In the genomic region with DNA sequence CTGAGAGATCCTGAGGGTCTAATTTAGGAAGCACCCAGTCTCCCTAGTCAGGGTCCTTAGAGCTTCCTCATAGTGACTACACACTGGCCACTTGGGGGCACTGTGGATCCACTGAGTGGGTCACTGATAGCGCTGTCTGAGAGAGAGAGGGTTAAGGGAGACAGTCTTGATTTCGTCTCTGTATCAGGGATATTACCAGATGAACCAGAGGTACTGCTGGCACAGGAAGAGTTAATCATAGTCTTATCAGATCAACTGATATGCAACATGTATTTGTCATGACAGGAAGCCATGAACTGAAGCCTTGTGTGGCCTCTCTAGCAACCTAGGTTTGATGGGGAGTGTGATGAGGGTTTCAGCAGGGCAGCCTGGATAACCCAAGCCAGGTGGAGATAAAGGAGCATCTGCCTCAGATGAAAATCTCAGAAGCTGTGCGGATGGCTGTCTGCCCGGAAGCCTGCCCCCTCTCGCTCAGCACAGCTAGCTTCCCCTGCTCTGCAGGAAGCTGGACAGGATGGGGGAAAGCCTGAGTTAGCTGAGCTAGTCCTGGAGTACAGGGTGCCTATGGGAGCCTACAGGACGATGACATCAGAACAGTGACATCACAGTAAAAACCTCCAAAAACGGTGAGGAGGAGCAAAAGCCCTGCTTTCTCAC, we compare ENCODE assay signal across 8 cellular contexts.
A peak's percentile ranks its signal among the peaks of the same experiment; 100 is the strongest.
DNase-seq lines count a peak whose midpoint lies in the region; ATAC-seq and TF ChIP-seq lines count a peak whose summit lies in the region.

No MANE protein-coding gene starts in this region.

- ATAC-seq in HG02610 (IDR thresholded peaks at IDR 0.05; ENCODE audit: unreplicated experiment) (peak; percentile 90), lower lobe of right lung (peak; percentile 72 to 86)

- H3K27me3 ChIP-seq in WERI-Rb-1 (ENCODE audit: insufficient read depth, low read depth, severe bottlenecking) (no peaks in the 10 kb centered on the region), breast epithelium (no peaks in the 10 kb centered on the region), lower lobe of right lung (ENCODE audit: low read depth) (no peaks in the 10 kb centered on the region)

- DNase-seq in NOMO-1 treated with DMSO at 0.1 percent for 48 hours (lab: John Stamatoyannopoulos, UW; ENCODE audit: unreplicated experiment) (peak; percentile 36), NOMO-1 treated with dmso at 0.1 percent for 144 hours (lab: John Stamatoyannopoulos, UW; ENCODE audit: unreplicated experiment) (no peak), NB4 (ENCODE audit: low read depth) (peak; percentile 86), WERI-Rb-1 (peak; percentile 88), breast epithelium (ENCODE audit: low spot score in 2 of 2) (no peak), lower lobe of right lung (no peak)
- DNase-seq in stimulated activated CD8-positive, alpha-beta memory T cell treated with anti-CD3 and anti-CD28 coated beads, Interleukin-15, amount 100 ng/mL, for 24 hours (ENCODE audit: low read depth) = peak; percentile 35

- no peaks in the 10 kb centered on the region for H3K36me3 ChIP-seq in WERI-Rb-1
- no peaks in the 10 kb centered on the region for H3K36me3 ChIP-seq in breast epithelium
- H3K36me3 ChIP-seq in lower lobe of right lung = no peaks in the 10 kb centered on the region

- H3K9me3 ChIP-seq in WERI-Rb-1 (ENCODE audit: severe bottlenecking) = no peaks in the 10 kb centered on the region
- no peaks in the 10 kb centered on the region for H3K9me3 ChIP-seq in breast epithelium
- no peaks in the 10 kb centered on the region for H3K9me3 ChIP-seq in lower lobe of right lung

- peak; percentile 98 for TF ChIP-seq CTCF in NB4 (IDR thresholded peaks at IDR 0.05; ENCODE audit: low read depth, low read length)
- TF ChIP-seq CTCF in WERI-Rb-1 (IDR thresholded peaks at IDR 0.05; ENCODE audit: low read depth, low read length) = peak; percentile 82
- TF ChIP-seq CTCF in breast epithelium (IDR thresholded peaks at IDR 0.05) = peak in 2 of 3 donors; percentile 19 to 32
- peak; percentile 58 for TF ChIP-seq CTCF in lower lobe of right lung (IDR thresholded peaks at IDR 0.05)

- H3K4me1 ChIP-seq in breast epithelium = no peaks in the 10 kb centered on the region
- no peaks in the 10 kb centered on the region for H3K4me1 ChIP-seq in lower lobe of right lung

- intact Hi-C loops in breast epithelium (cut with DNase I; ENCODE audit: low total_unique reads) (loop anchor here (5.0 kb wide), 1 partner anchor 267 kb away; no protein-coding TSS in a partner anchor), lower lobe of right lung (cut with DNase I) (no loop called here)

- H3K27ac ChIP-seq in WERI-Rb-1 = peak overlapping the region; percentile 41
- no peak overlapping the region for H3K27ac ChIP-seq in breast epithelium
- no peak overlapping the region for H3K27ac ChIP-seq in lower lobe of right lung

- TF ChIP-seq POLR2A in NB4 (IDR thresholded peaks at IDR 0.05; ENCODE audit: extremely low read depth, insufficient read length) (no peak), breast epithelium (IDR thresholded peaks at IDR 0.05) (no peak)

- H3K4me3 ChIP-seq in NB4 (ENCODE audit: low read depth, low read length) (no peak overlapping the region), WERI-Rb-1 (ENCODE audit: low read depth, low read length) (peak overlapping the region; percentile 16), breast epithelium (no peak overlapping the region), lower lobe of right lung (no peak overlapping the region)

Comparison
In these comparisons a context has a peak if more than half of its experiments do, and no peak if none do; other contexts are left out.
1. DNase-seq: peak in NOMO-1 treated with DMSO at 0.1 percent for 48 hours (single experiment), NB4 (single experiment), WERI-Rb-1 (single experiment) and stimulated activated CD8-positive, alpha-beta memory T cell treated with anti-CD3 and anti-CD28 coated beads, Interleukin-15, amount 100 ng/mL, for 24 hours (single experiment); none in NOMO-1 treated with dmso at 0.1 percent for 144 hours (single experiment), breast epithelium (0 of 2) and lower lobe of right lung (single experiment).
2. CTCF ChIP-seq: peak in every context shown above with its lines; median percentile 98 in NB4; 82 in WERI-Rb-1; 58 in lower lobe of right lung; 26 in breast epithelium.